1 cellular context compared by ENCODE assay signal in genomic region chr15:89745768-89746167, GRCh38.
TF ChIP-seq lines count a peak whose summit lies in the region.

No MANE protein-coding gene starts in this region.

TF ChIP-seq in IMR-90, 13 proteins besides CTCF, POLR2A, EP300 and RAD21:
- TF ChIP-seq SMC3 (IDR thresholded peaks at IDR 0.05; ENCODE audit: low read depth, low read length) = no peak
- no peak for TF ChIP-seq RFX5 (IDR thresholded peaks at IDR 0.05; ENCODE audit: low read depth, low read length)
- no peak for TF ChIP-seq MAFK (IDR thresholded peaks at IDR 0.05; ENCODE audit: low read depth, low read length)
- no peak for TF ChIP-seq USF2 (IDR thresholded peaks at IDR 0.05; ENCODE audit: low read depth, low read length)
- no peak for TF ChIP-seq MXI1 (IDR thresholded peaks at IDR 0.05; ENCODE audit: borderline replicate concordance, low read depth, low read length)
- no peak for TF ChIP-seq CEBPB (IDR thresholded peaks at IDR 0.05; ENCODE audit: low read depth, low read length)
- TF ChIP-seq BHLHE40 (IDR thresholded peaks at IDR 0.05; ENCODE audit: low read depth, low read length) = no peak
- TF ChIP-seq FOS (IDR thresholded peaks at IDR 0.05; ENCODE audit: low read depth, low read length) = no peak
- TF ChIP-seq MAZ (IDR thresholded peaks at IDR 0.05; ENCODE audit: borderline replicate concordance, low read depth, low read length) = no peak
- TF ChIP-seq RCOR1 (IDR thresholded peaks at IDR 0.05; ENCODE audit: insufficient replicate concordance, low read length) = no peak
- no peak for TF ChIP-seq NFE2L2 (IDR thresholded peaks at IDR 0.05; ENCODE audit: low read depth, low read length)
- no peak for TF ChIP-seq ELK1 (IDR thresholded peaks at IDR 0.05; ENCODE audit: borderline replicate concordance, low read depth, low read length)
- TF ChIP-seq CHD1 (IDR thresholded peaks at IDR 0.05; ENCODE audit: low read depth, low read length) = no peak
